ENCODE assay signal across 8 cellular contexts in the genomic region with DNA sequence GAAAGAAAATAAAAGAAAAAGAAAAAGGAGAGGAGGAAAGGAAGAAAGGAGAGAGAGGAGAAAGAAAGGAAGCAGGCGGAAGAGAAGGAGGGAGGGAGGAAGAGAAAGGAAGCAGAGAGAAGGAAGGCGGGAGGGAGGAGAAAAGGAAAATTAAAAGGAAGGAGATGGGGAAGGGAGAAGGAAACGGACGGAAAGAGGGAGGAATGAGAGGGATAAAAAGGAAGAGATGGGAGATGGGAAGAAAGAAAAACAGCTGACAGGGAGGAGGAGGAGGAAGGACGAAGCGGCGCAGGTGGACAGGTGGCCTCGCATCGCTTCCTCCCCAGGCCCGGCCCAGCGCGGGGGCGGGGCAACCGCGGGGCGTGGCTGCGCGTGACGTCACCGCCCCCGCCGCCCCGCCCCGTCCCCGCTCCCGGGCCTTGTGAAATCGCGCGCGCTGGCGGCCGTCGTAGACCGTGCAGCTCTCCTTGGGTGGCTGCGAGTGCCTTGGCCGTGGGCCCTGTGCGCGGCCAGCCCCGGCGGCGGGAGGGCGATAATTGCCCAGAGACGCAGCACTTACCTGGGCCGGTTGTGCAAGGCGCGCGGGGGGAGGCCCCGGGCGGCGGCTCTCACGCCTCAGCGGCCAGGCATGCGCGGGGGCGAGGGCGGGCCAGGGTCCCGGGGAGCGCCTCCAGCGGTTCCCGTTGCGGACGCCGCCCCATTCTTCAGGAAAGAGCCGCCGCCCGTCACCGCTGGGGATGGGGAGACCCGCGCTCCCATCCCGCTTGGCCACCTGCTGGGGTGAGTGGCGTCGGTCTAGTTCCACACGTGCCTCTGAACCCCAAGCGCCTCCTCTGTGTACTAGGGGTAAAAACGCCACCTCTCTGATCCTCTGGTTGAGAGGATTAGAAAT. TPM values are rescaled to one million over a fixed set of nuclear protein-coding genes. Genes with fewer than 3 reads are reported as not detected.
DNase-seq lines count a peak whose midpoint lies in the region; ATAC-seq and TF ChIP-seq lines count a peak whose summit lies in the region.

No MANE protein-coding gene starts in this region.

- no peaks in the 10 kb centered on the region for H3K9me3 ChIP-seq in duodenal mucosa (ENCODE audit: control insufficient read depth in 1 of 2, low read length in 2 of 2)
- no peaks in the 10 kb centered on the region for H3K9me3 ChIP-seq in lower lobe of right lung

- no peak for TF ChIP-seq CTCF in lower lobe of right lung (IDR thresholded peaks at IDR 0.05)

- H3K27me3 ChIP-seq in duodenal mucosa (ENCODE audit: control insufficient read depth in 1 of 2, insufficient read depth in 2 of 2, low read length in 2 of 2) (peaks cover 4 to 11% of the 10 kb centered on the region in 2 donors), lower lobe of right lung (ENCODE audit: low read depth) (peaks cover 14% of the 10 kb centered on the region)

- H3K27ac ChIP-seq in duodenal mucosa (ENCODE audit: low read depth, low read length) (peak overlapping the region; percentile 20), lower lobe of right lung (peak overlapping the region; percentile 69)

- ATAC-seq in HG03045 (IDR thresholded peaks at IDR 0.05; ENCODE audit: unreplicated experiment) (peak; percentile 83), lower lobe of right lung (peak; percentile 97 to 98)

- H3K4me3 ChIP-seq in duodenal mucosa (ENCODE audit: low read depth in 1 of 2, low read length in 2 of 2) (peak overlapping the region; percentile 66 to 81), lower lobe of right lung (peak overlapping the region; percentile 48)

- H3K9ac ChIP-seq in duodenal mucosa (ENCODE audit: low read depth in 1 of 2, low read length in 2 of 2), result peak overlapping the region in 1 of 2 donors; percentile 67

- intact Hi-C loops in lower lobe of right lung (cut with DNase I), result no loop called here

- H3K4me1 ChIP-seq in duodenal mucosa (ENCODE audit: control insufficient read depth in 1 of 2, insufficient read depth in 2 of 2, low read length in 2 of 2), result peaks cover 0 to 5% of the 10 kb centered on the region in 2 donors
- peaks cover 5% of the 10 kb centered on the region for H3K4me1 ChIP-seq in lower lobe of right lung

- H3K36me3 ChIP-seq in duodenal mucosa (ENCODE audit: control insufficient read depth in 1 of 2, insufficient read depth in 2 of 2, low read length in 2 of 2), result no peaks in the 10 kb centered on the region
- no peaks in the 10 kb centered on the region for H3K36me3 ChIP-seq in lower lobe of right lung

- DNase-seq in NCI-H524 (lab: John Stamatoyannopoulos, UW), result peak; percentile 62 to 78
- no peak for DNase-seq in NCI-H524 treated with DMSO at 0.1 percent for 48 hours (lab: John Stamatoyannopoulos, UW)
- peak; percentile 5 to 69 for DNase-seq in NCI-H446 (lab: John Stamatoyannopoulos, UW)
- DNase-seq in activated CD4-positive, alpha-beta T cell treated with anti-CD3 and anti-CD28 coated beads, Interleukin-2, amount 50 U/mL, for 24 hours (ENCODE audit: low read depth in 1 of 2, low spot score in 1 of 2), result peak; percentile 45 to 52
- peak; percentile 94 for DNase-seq in lower lobe of right lung
- peak; percentile 48 to 63 for DNase-seq in stimulated activated CD4-positive, alpha-beta T cell treated with anti-CD3 and anti-CD28 coated beads, Interleukin-4, amount 100 ng/mL, for 48 hours (ENCODE audit: low read depth in 2 of 2)

RNA-seq across cellular contexts. Expression of a gene that starts 49.6 kb away (rescaled TPM):
- total RNA-seq in lower lobe of right lung, result not detected
